In the genomic region with DNA sequence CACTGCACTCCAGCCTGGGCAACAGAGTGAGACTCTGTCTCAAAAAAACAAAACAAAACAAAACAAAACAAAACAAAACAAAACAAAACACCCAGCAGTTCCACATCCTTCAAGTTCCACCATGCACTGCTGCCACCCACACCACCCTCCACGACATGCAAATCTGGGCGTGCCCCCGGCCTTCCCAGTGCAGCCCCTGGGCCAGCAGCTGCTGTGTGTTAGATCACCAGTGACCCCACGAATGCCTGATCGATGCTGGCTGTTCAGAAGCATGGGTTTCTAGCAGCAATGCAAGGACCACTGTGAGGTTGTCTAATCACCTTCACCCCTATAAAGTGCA, we compare ENCODE assay signal across 17 cellular contexts. TPM values are rescaled to one million over a fixed set of nuclear protein-coding genes. Genes with fewer than 3 reads are reported as not detected.
DNase-seq lines count a peak whose midpoint lies in the region; ATAC-seq and TF ChIP-seq lines count a peak whose summit lies in the region.
"Had no signal": no experiment of that assay in that cellular context is flagged by ENCODE, and none has a peak within 500 bp of the region (broad histone marks: within the 10 kb centered on the region; RNA-seq: fewer than 3 reads in every experiment).

No MANE protein-coding gene starts in this region.

- H3K27ac Mint-ChIP-seq in activated naive CD4-positive, alpha-beta T cell treated with anti-CD3 and anti-CD28 coated beads, Interleukin-2, amount 10 ng/mL, durations not matched to agents 7 days and 5 days: no peak overlapping the region
- H3K27ac Mint-ChIP-seq in central memory CD8-positive, alpha-beta T cell (ENCODE audit: low read depth): peak overlapping the region; percentile 44
- H3K27ac Mint-ChIP-seq: CD8-positive, alpha-beta memory T cell had no signal

- peaks cover 4% of the 10 kb centered on the region for H3K27me3 Mint-ChIP-seq in activated naive CD4-positive, alpha-beta T cell treated with anti-CD3 and anti-CD28 coated beads, Interleukin-2, amount 10 ng/mL, durations not matched to agents 7 days and 5 days
- H3K27me3 Mint-ChIP-seq in central memory CD8-positive, alpha-beta T cell: peaks cover 28% of the 10 kb centered on the region

- CTCF ChIA-PET in activated naive CD4-positive, alpha-beta T cell treated with anti-CD3 and anti-CD28 coated beads, Interleukin-2, amount 10 ng/mL, durations not matched to agents 7 days and 5 days (lab: Charles Lee): no interaction called here

- DNase-seq in activated naive CD4-positive, alpha-beta T cell treated with anti-CD3 and anti-CD28 coated beads, Interleukin-2, amount 10 ng/mL, durations not matched to agents 7 days and 5 days: peak; percentile 13
- no peak for DNase-seq in activated naive CD4-positive, alpha-beta T cell treated with Interleukin-2 at 50 U/mL for 16 hours
- no peak for DNase-seq in central memory CD8-positive, alpha-beta T cell (ENCODE audit: low spot score in 2 of 2)
- DNase-seq in posterior vena cava (ENCODE audit: low spot score) (peak; percentile 61), DMS114 treated with DMSO at 0.1 percent for 48 hours (lab: John Stamatoyannopoulos, UW; ENCODE audit: unreplicated experiment) (no peak), GM13977 (ENCODE audit: low spot score) (no peak), foreskin fibroblast (no peak)
- DNase-seq: NCI-H1105 treated with DMSO at 0.1 percent for 48 hours, NCI-H1694, NCI-H510A, NCI-H774, OCI-M1, Right ventricle myocardium superior had no signal

- no peak for TF ChIP-seq CTCF in GM13977 (IDR thresholded peaks at IDR 0.05; ENCODE audit: extremely low read depth, insufficient read depth, missing control alignments)
- TF ChIP-seq CTCF in foreskin fibroblast (IDR thresholded peaks at IDR 0.05; ENCODE audit: low read depth, low read length): no peak

- intact Hi-C loops in posterior vena cava (cut with DNase I): no loop called here

- peaks cover 17% of the 10 kb centered on the region for H3K9me3 Mint-ChIP-seq in activated naive CD4-positive, alpha-beta T cell treated with anti-CD3 and anti-CD28 coated beads, Interleukin-2, amount 10 ng/mL, durations not matched to agents 7 days and 5 days
- peaks cover 9% of the 10 kb centered on the region for H3K9me3 Mint-ChIP-seq in central memory CD8-positive, alpha-beta T cell

- H3K4me1 Mint-ChIP-seq in activated naive CD4-positive, alpha-beta T cell treated with anti-CD3 and anti-CD28 coated beads, Interleukin-2, amount 10 ng/mL, durations not matched to agents 7 days and 5 days: no peaks in the 10 kb centered on the region
- H3K4me1 Mint-ChIP-seq in central memory CD8-positive, alpha-beta T cell: no peaks in the 10 kb centered on the region
- H3K4me1 Mint-ChIP-seq: CD8-positive, alpha-beta memory T cell had no signal

- H3K4me3 ChIP-seq in foreskin fibroblast (ENCODE audit: low read depth in 1 of 2, low read length in 2 of 2): no peak overlapping the region
- H3K4me3 ChIP-seq: A549; BLaER1 treated with 17β-estradiol and CSF1 and Interleukin-3, amounts not matched to agents 10 nM and 100 nM; K562 had no signal

- in situ Hi-C loops in GM13977 (cut with MboI; ENCODE audit: low pct_unique_long_range_greater_than_20kb, low sequenced_read_pairs, unreplicated experiment): no loop called here

- no peak overlapping the region for H3K4me3 Mint-ChIP-seq in activated naive CD4-positive, alpha-beta T cell treated with anti-CD3 and anti-CD28 coated beads, Interleukin-2, amount 10 ng/mL, durations not matched to agents 7 days and 5 days
- H3K4me3 Mint-ChIP-seq in central memory CD8-positive, alpha-beta T cell: no peak overlapping the region
- H3K4me3 Mint-ChIP-seq: CD8-positive, alpha-beta memory T cell had no signal

- ATAC-seq in central memory CD8-positive, alpha-beta T cell (replicated peaks; ENCODE audit: extremely low read depth, poor library complexity, severe bottlenecking): no peak
- ATAC-seq: K562 had no signal

- H3K36me3 Mint-ChIP-seq in activated naive CD4-positive, alpha-beta T cell treated with anti-CD3 and anti-CD28 coated beads, Interleukin-2, amount 10 ng/mL, durations not matched to agents 7 days and 5 days: no peaks in the 10 kb centered on the region
- H3K36me3 Mint-ChIP-seq in central memory CD8-positive, alpha-beta T cell (ENCODE audit: insufficient read depth): peaks cover 3% of the 10 kb centered on the region

RNA-seq across cellular contexts. Expression of a gene that starts 36.3 kb away (rescaled TPM):
- total RNA-seq in posterior vena cava: 1 to 10 TPM; 1.2 to 1.8 TPM

Comparison
In these comparisons a context has a peak if more than half of its experiments do, and no peak if none do; other contexts are left out.
1. DNase-seq: peak in activated naive CD4-positive, alpha-beta T cell treated with anti-CD3 and anti-CD28 coated beads, Interleukin-2, amount 10 ng/mL, durations not matched to agents 7 days and 5 days (single experiment) and posterior vena cava (single experiment); none in activated naive CD4-positive, alpha-beta T cell treated with Interleukin-2 at 50 U/mL for 16 hours (single experiment), central memory CD8-positive, alpha-beta T cell (0 of 2), DMS114 treated with DMSO at 0.1 percent for 48 hours (single experiment), GM13977 (single experiment) and foreskin fibroblast (0 of 2).